8 cellular contexts compared by ENCODE assay signal in genomic region chr10:50421026-50421719, GRCh38.
A peak's percentile ranks its signal among the peaks of the same experiment; 100 is the strongest.
DNase-seq lines count a peak whose midpoint lies in the region; ATAC-seq and TF ChIP-seq lines count a peak whose summit lies in the region.

No MANE protein-coding gene starts in this region.

- H3K27ac Mint-ChIP-seq in progenitor cell of endocrine pancreas, result no peak overlapping the region

- peak; percentile 63 for DNase-seq in ELR (ENCODE audit: low read depth)
- DNase-seq in HT1080 (ENCODE audit: low read depth), result peak; percentile 49
- DNase-seq in foreskin fibroblast, result peak in 1 of 2 donors; percentile 47
- DNase-seq in progenitor cell of endocrine pancreas (ENCODE audit: low spot score, unreplicated experiment), result no peak
- DNase-seq in cortex of kidney (lab: John Stamatoyannopoulos, UW), result no peak

- no peak overlapping the region for H3K4me3 ChIP-seq in WI38 (ENCODE audit: low read depth, low read length)
- H3K4me3 ChIP-seq in foreskin fibroblast (ENCODE audit: low read depth in 1 of 2, low read length in 2 of 2), result no peak overlapping the region

- peaks cover 9% of the 10 kb centered on the region for H3K27me3 Mint-ChIP-seq in progenitor cell of endocrine pancreas

- TF ChIP-seq CTCF in WI38 (IDR thresholded peaks at IDR 0.05; ENCODE audit: low read depth, low read length) (peak; percentile 69), foreskin fibroblast (IDR thresholded peaks at IDR 0.05; ENCODE audit: low read depth, low read length) (peak; percentile 70), progenitor cell of endocrine pancreas (IDR thresholded peaks at IDR 0.05; ENCODE audit: unreplicated experiment) (peak; percentile 69)

- H3K4me3 Mint-ChIP-seq in progenitor cell of endocrine pancreas (ENCODE audit: low read depth), result no peak overlapping the region

- peak; percentile 29 for ATAC-seq in GM19397 (IDR thresholded peaks at IDR 0.05; ENCODE audit: unreplicated experiment)
- ATAC-seq in HG02840 (IDR thresholded peaks at IDR 0.05; ENCODE audit: low FRiP score, unreplicated experiment), result no peak

- peaks cover 6% of the 10 kb centered on the region for H3K4me1 Mint-ChIP-seq in progenitor cell of endocrine pancreas (ENCODE audit: low read depth)

- H3K9me3 Mint-ChIP-seq in progenitor cell of endocrine pancreas (ENCODE audit: low read depth), result no peaks in the 10 kb centered on the region

- H3K36me3 Mint-ChIP-seq in progenitor cell of endocrine pancreas (ENCODE audit: insufficient read depth), result no peaks in the 10 kb centered on the region

Comparison
In these comparisons a context has a peak if more than half of its experiments do, and no peak if none do; other contexts are left out.
1. DNase-seq: peak in ELR (single experiment) and HT1080 (single experiment); none in progenitor cell of endocrine pancreas (single experiment) and cortex of kidney (single experiment).
2. Peak in every context shown above with its lines, with median percentiles within 50 percentile points of each other: CTCF ChIP-seq.